In the genomic region with DNA sequence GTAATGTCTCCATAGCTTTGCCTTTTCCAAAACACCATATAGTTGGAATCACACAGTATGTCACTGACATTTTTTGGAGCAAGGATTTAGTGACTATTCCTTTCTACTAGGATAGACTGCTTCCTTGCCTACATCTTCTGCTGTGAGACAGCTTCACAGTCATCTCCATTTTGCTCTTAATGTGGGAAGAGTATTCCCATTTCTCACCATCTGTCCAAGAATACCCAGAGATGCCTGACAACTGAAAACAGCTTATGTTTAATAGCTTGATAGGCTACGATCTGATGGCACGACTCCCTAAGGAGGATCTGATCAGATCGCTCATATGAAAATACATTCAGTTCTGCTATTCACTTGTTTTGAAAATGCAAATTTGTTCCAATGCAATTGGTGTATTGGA, we compare ENCODE assay signal across 21 cellular contexts. TPM values are rescaled to one million over a fixed set of nuclear protein-coding genes. Genes with fewer than 3 reads are reported as not detected.
DNase-seq lines count a peak whose midpoint lies in the region; ATAC-seq and TF ChIP-seq lines count a peak whose summit lies in the region.
"Had no signal": no experiment of that assay in that cellular context is flagged by ENCODE, and none has a peak within 500 bp of the region (broad histone marks: within the 10 kb centered on the region; RNA-seq: fewer than 3 reads in every experiment).

No MANE protein-coding gene starts in this region.

- H3K27ac Mint-ChIP-seq in CD8-positive, alpha-beta T cell: no peak overlapping the region
- H3K27ac Mint-ChIP-seq: B cell; CD4-positive, CD25-positive, alpha-beta regulatory T cell; CD8-positive, alpha-beta memory T cell; GM23338; HFFc6 had no signal

- H3K27me3 ChIP-seq in endocrine pancreas (ENCODE audit: control insufficient read depth, insufficient read depth, low read length): no peaks in the 10 kb centered on the region
- no peaks in the 10 kb centered on the region for H3K27me3 ChIP-seq in CD8-positive, alpha-beta T cell (ENCODE audit: insufficient read depth, low read length)
- H3K27me3 ChIP-seq: BLaER1 had no signal

- H3K9me3 ChIP-seq in endocrine pancreas (ENCODE audit: control insufficient read depth, low read length): no peaks in the 10 kb centered on the region
- H3K9me3 ChIP-seq in CD8-positive, alpha-beta T cell (ENCODE audit: low read length): no peaks in the 10 kb centered on the region
- H3K9me3 ChIP-seq: BLaER1, HAP-1 had no signal

- no peak for ATAC-seq in CD8-positive, alpha-beta T cell
- ATAC-seq: GM23338 had no signal

- no peak for TF ChIP-seq CTCF in CD8-positive, alpha-beta T cell (IDR thresholded peaks at IDR 0.05)

- DNase-seq in NCI-H524 treated with DMSO at 0.1 percent for 48 hours (lab: John Stamatoyannopoulos, UW): peak; percentile 10
- peak; percentile 29 for DNase-seq in retina
- DNase-seq in CD8-positive, alpha-beta T cell: no peak
- DNase-seq in DMS153 (lab: John Stamatoyannopoulos, UW): no peak
- no peak for DNase-seq in effector CD8-positive, alpha-beta T cell (lab: John Stamatoyannopoulos, UW)
- DNase-seq: CD4-positive, CD25-positive, alpha-beta regulatory T cell; CD8-positive, alpha-beta memory T cell; DMS 273 treated with DMSO at 0.1 percent for 48 hours; DMS53; DMS79 treated with DMSO at 0.1 percent for 48 hours; GF-D8; HFFc6 had no signal

- H3K4me3 Mint-ChIP-seq in CD8-positive, alpha-beta T cell: no peak overlapping the region
- H3K4me3 Mint-ChIP-seq: B cell; CD4-positive, CD25-positive, alpha-beta regulatory T cell; CD8-positive, alpha-beta memory T cell; GM23338; HFFc6 had no signal

- no peaks in the 10 kb centered on the region for H3K36me3 ChIP-seq in endocrine pancreas (ENCODE audit: control insufficient read depth, insufficient read depth, low read length)
- no peaks in the 10 kb centered on the region for H3K36me3 ChIP-seq in CD8-positive, alpha-beta T cell (ENCODE audit: insufficient read depth, low read length)
- H3K36me3 ChIP-seq: BLaER1, HAP-1 had no signal

- intact Hi-C loops in CD8-positive, alpha-beta T cell (cut with DNase I, micrococcal nuclease): no loop called here

- POLR2A ChIA-PET in CD8-positive, alpha-beta T cell (lab: Charles Lee): no interaction called here

- H3K4me3 ChIP-seq in endocrine pancreas (ENCODE audit: control insufficient read depth, insufficient read depth, low read length): peak overlapping the region; percentile 3
- no peak overlapping the region for H3K4me3 ChIP-seq in CD8-positive, alpha-beta T cell (ENCODE audit: low read depth, low read length)
- H3K4me3 ChIP-seq: BLaER1, GM23338, HAP-1 had no signal

- H3K9me3 Mint-ChIP-seq in CD8-positive, alpha-beta T cell: peaks cover 14% of the 10 kb centered on the region

- H3K4me1 Mint-ChIP-seq in CD8-positive, alpha-beta T cell (ENCODE audit: low read depth): no peaks in the 10 kb centered on the region
- H3K4me1 Mint-ChIP-seq: B cell; CD4-positive, CD25-positive, alpha-beta regulatory T cell; CD8-positive, alpha-beta memory T cell; GM23338 had no signal

- no peak overlapping the region for H3K27ac ChIP-seq in CD8-positive, alpha-beta T cell (ENCODE audit: low read depth, low read length)
- H3K27ac ChIP-seq: BLaER1, C4-2B had no signal

- CTCF ChIA-PET in CD8-positive, alpha-beta T cell (lab: Charles Lee): interaction anchor here (0.8 kb wide), 1 partner anchor 10 kb away, joined by 3 read pairs; no protein-coding TSS in a partner anchor

- no peaks in the 10 kb centered on the region for H3K27me3 Mint-ChIP-seq in CD8-positive, alpha-beta T cell (ENCODE audit: low read depth)
- H3K27me3 Mint-ChIP-seq: B cell; CD4-positive, CD25-positive, alpha-beta regulatory T cell had no signal

- no peaks in the 10 kb centered on the region for H3K36me3 Mint-ChIP-seq in CD8-positive, alpha-beta T cell
- H3K36me3 Mint-ChIP-seq: CD4-positive, CD25-positive, alpha-beta regulatory T cell; CD8-positive, alpha-beta memory T cell had no signal

- no peak overlapping the region for H3K9ac ChIP-seq in endocrine pancreas (ENCODE audit: control insufficient read depth, insufficient read depth, low read length)
- H3K9ac ChIP-seq: BLaER1 had no signal

- no peaks in the 10 kb centered on the region for H3K4me1 ChIP-seq in endocrine pancreas (ENCODE audit: control insufficient read depth, insufficient read depth, low read length)
- H3K4me1 ChIP-seq in CD8-positive, alpha-beta T cell (ENCODE audit: insufficient read depth, low read length): no peaks in the 10 kb centered on the region
- H3K4me1 ChIP-seq: BLaER1, HAP-1 had no signal

RNA-seq across cellular contexts. Expression of gene TRIML1, which starts 29.4 kb away (rescaled TPM):
- not detected for total RNA-seq in CD8-positive, alpha-beta T cell
- total RNA-seq: A673; B cell; CD4-positive, CD25-positive, alpha-beta regulatory T cell; CD8-positive, alpha-beta memory T cell; Daoy; G401; GM23338; HFFc6 had no signal

RNA-seq across cellular contexts. Expression of gene TRIML2, which starts 59.2 kb away (rescaled TPM):
- total RNA-seq in CD8-positive, alpha-beta T cell: not detected
- total RNA-seq: B cell; CD4-positive, CD25-positive, alpha-beta regulatory T cell; CD8-positive, alpha-beta memory T cell; G401 had no signal

Comparison
In these comparisons a context has a peak if more than half of its experiments do, and no peak if none do; other contexts are left out.
1. DNase-seq: peak in NCI-H524 treated with DMSO at 0.1 percent for 48 hours (single experiment) and retina (single experiment); none in CD8-positive, alpha-beta T cell (0 of 7), DMS153 (single experiment) and effector CD8-positive, alpha-beta T cell (single experiment).